Comparison of ENCODE assay signal across 11 cellular contexts in genomic region chr1:56527548-56528302, GRCh38. TPM values are rescaled to one million over a fixed set of nuclear protein-coding genes. Genes with fewer than 3 reads are reported as not detected.
DNase-seq lines count a peak whose midpoint lies in the region; ATAC-seq, FAIRE-seq and TF ChIP-seq lines count a peak whose summit lies in the region.
"Had no signal": no experiment of that assay in that cellular context is flagged by ENCODE, and none has a peak within 500 bp of the region (broad histone marks: within the 10 kb centered on the region; RNA-seq: fewer than 3 reads in every experiment).

No MANE protein-coding gene starts in this region.

- H3K36me3 ChIP-seq in HUES6 (ENCODE audit: control insufficient read depth, insufficient read depth, low read length), result peaks cover 45% of the 10 kb centered on the region
- peaks cover 9 to 67% (median 18%) of the 10 kb centered on the region in 4 experiments; a peak in 7 of 8 replicates for H3K36me3 ChIP-seq in H1 (ENCODE audit: control insufficient read depth in 2 of 4, insufficient read depth in 4 of 4, low read length in 3 of 4)
- H3K36me3 ChIP-seq in GM23248 (ENCODE audit: low read depth), result peaks cover 20% of the 10 kb centered on the region

- peak overlapping the region; percentile 55; the same call in 1 of the 2 replicates for H2BK12ac ChIP-seq in H1 (ENCODE audit: low read depth, low read length)

- H3F3A ChIP-seq in GM23248 (ENCODE audit: insufficient read depth), result peaks cover 32% of the 10 kb centered on the region

- no peaks in the 10 kb centered on the region for H4K20me1 ChIP-seq in H1 (replicated peaks in 1 of 2; ENCODE audit: control insufficient read depth in 1 of 2, insufficient read depth in 2 of 2, low read length in 2 of 2)
- peaks cover 9% of the 10 kb centered on the region for H4K20me1 ChIP-seq in GM23248 (ENCODE audit: insufficient read depth)

- H3K27me3 ChIP-seq in HUES6 (ENCODE audit: control insufficient read depth, insufficient read depth, low read length) (no peaks in the 10 kb centered on the region), H1 (replicated peaks in 1 of 4; ENCODE audit: control insufficient read depth in 3 of 4, extremely low read depth in 1 of 4, insufficient read depth in 3 of 4, low read length in 3 of 4) (no peaks in the 10 kb centered on the region), GM23248 (replicated peaks; ENCODE audit: insufficient read depth) (no peaks in the 10 kb centered on the region)

- FAIRE-seq in H1 (lab: Jason Lieb, UNC), result no peak

- H3K9me3 ChIP-seq in HUES6 (ENCODE audit: control insufficient read depth, insufficient read depth, low read depth, low read length), result no peaks in the 10 kb centered on the region
- H3K9me3 ChIP-seq in H1 (ENCODE audit: insufficient read depth in 2 of 2, low read depth in 1 of 2, low read length in 1 of 2), result no peaks in the 10 kb centered on the region
- H3K9me3 ChIP-seq in GM23248 (ENCODE audit: low read depth), result no peaks in the 10 kb centered on the region

- TF ChIP-seq EP300 in H1 (IDR thresholded peaks at IDR 0.05; ENCODE audit: borderline replicate concordance in 1 of 2, low read depth in 2 of 2, low read length in 2 of 2), result no peak

- no peaks in the 10 kb centered on the region for H3K9me2 ChIP-seq in GM23248 (ENCODE audit: insufficient read depth)

- in situ Hi-C loops in GM13977 (cut with MboI; ENCODE audit: low pct_unique_long_range_greater_than_20kb, low sequenced_read_pairs, unreplicated experiment), result no loop called here
- in situ Hi-C loops in GM23248 (cut with MboI), result no loop called here

- H3K4me3 ChIP-seq in HUES6 (ENCODE audit: low read depth, low read length) (no peak overlapping the region), H1 (ENCODE audit: extremely low read depth in 1 of 4, insufficient read depth in 2 of 4, low read depth in 3 of 4, low read length in 4 of 4) (peak overlapping the region in 1 of 4 experiments; percentile 23; a peak in 1 of 8 replicates), retinal pigment epithelial cell (ENCODE audit: low read length) (no peak overlapping the region), GM23248 (no peak overlapping the region)

- H3K9ac ChIP-seq in HUES6 (ENCODE audit: low read length), result no peak overlapping the region
- peak overlapping the region in 1 of 4 experiments; percentile 34; a peak in 2 of 7 replicates for H3K9ac ChIP-seq in H1 (replicated peaks in 1 of 4; ENCODE audit: extremely low read depth in 1 of 4, low read depth in 3 of 4, low read length in 3 of 4)
- no peak overlapping the region for H3K9ac ChIP-seq in GM23248

- DNase-seq in NCI-H2171 (lab: John Stamatoyannopoulos, UW) (peak; percentile 41), H1 (ENCODE audit: low read depth in 1 of 2, low spot score in 2 of 2) (no peak), retinal pigment epithelial cell (ENCODE audit: low read depth) (peak; percentile 59), NCI-H146 treated with DMSO at 0.1 percent for 48 hours (lab: John Stamatoyannopoulos, UW; ENCODE audit: unreplicated experiment) (no peak), GM13977 (ENCODE audit: low spot score) (no peak), GM23248 (no peak)
- DNase-seq: activated naive CD8-positive, alpha-beta T cell treated with anti-CD3 and anti-CD28 coated beads, Interleukin-2, amount 50 U/mL, for 24 hours had no signal

- TF ChIP-seq CTCF in H1 (IDR thresholded peaks at IDR 0.05; ENCODE audit: control extremely low read depth in 1 of 3, insufficient read depth in 1 of 3, low read depth in 1 of 3, low read length in 3 of 3) (no peak), retinal pigment epithelial cell (conservative IDR thresholded peaks at IDR 0.05; ENCODE audit: low read depth, low read length) (no peak), GM13977 (IDR thresholded peaks at IDR 0.05; ENCODE audit: extremely low read depth, insufficient read depth, missing control alignments) (no peak)

- H2AFZ ChIP-seq in H1 (ENCODE audit: low read length) (no peak overlapping the region), GM23248 (no peak overlapping the region)

- POLR2A ChIA-PET in H1 (lab: Charles Lee; ENCODE audit: partially characterized antibody), result interaction anchor here (0.6 to 1.6 kb wide), 3 partner anchors 10 to 1390 kb away, joined by 3 to 4 read pairs (median 4); no protein-coding TSS in a partner anchor

- H3K4me1 ChIP-seq in HUES6 (ENCODE audit: control insufficient read depth, insufficient read depth, low read length), result peaks cover 56% of the 10 kb centered on the region
- H3K4me1 ChIP-seq in H1 (replicated peaks in 1 of 4; ENCODE audit: control insufficient read depth in 3 of 4, insufficient read depth in 4 of 4, low read length in 3 of 4), result peaks cover 0 to 37% (median 32%) of the 10 kb centered on the region in 4 experiments
- H3K4me1 ChIP-seq in GM23248 (ENCODE audit: insufficient read depth), result peaks cover 17% of the 10 kb centered on the region

- H2BK120ac ChIP-seq in H1 (replicated peaks; ENCODE audit: low read depth, low read length), result no peak overlapping the region

- H3K79me2 ChIP-seq in H1 (ENCODE audit: control insufficient read depth in 1 of 2, insufficient read depth in 2 of 2, low read length in 2 of 2) (peaks cover 29 to 98% of the 10 kb centered on the region in 2 experiments), GM23248 (ENCODE audit: insufficient read depth) (peaks cover 75% of the 10 kb centered on the region)

- no peak for TF ChIP-seq POLR2A in H1 (IDR thresholded peaks at IDR 0.05; ENCODE audit: control extremely low read depth in 1 of 2, low read depth in 2 of 2, low read length in 2 of 2)

- H4K91ac ChIP-seq in H1 (replicated peaks; ENCODE audit: insufficient read length, low read length), result no peak overlapping the region

- ATAC-seq in GM18861 (IDR thresholded peaks at IDR 0.05; ENCODE audit: unreplicated experiment), result no peak
- ATAC-seq: activated naive CD8-positive, alpha-beta T cell treated with anti-CD3 and anti-CD28 coated beads, Interleukin-2, amount 50 U/mL, for 24 hours had no signal

- no peak overlapping the region for H3K56ac ChIP-seq in H1 (replicated peaks; ENCODE audit: insufficient read length, low read depth, low read length)

- H3K23ac ChIP-seq in H1 (ENCODE audit: insufficient read length), result no peak overlapping the region

- peak overlapping the region; percentile 45; the same call in 1 of the 2 replicates for H2BK5ac ChIP-seq in H1 (ENCODE audit: low read depth, low read length)

- TF ChIP-seq RAD21 in H1 (IDR thresholded peaks at IDR 0.05 in 1 of 2, conservative IDR thresholded peaks at IDR 0.05 in 1 of 2; ENCODE audit: low read depth in 2 of 2, low read length in 2 of 2), result no peak

- H3K18ac ChIP-seq in H1 (ENCODE audit: extremely low read depth, low read length), result peak overlapping the region; percentile 44; the same call in 1 of the 2 replicates

- peak overlapping the region; percentile 36 to 52; a peak in 3 of 4 replicates for H3K4me2 ChIP-seq in H1 (ENCODE audit: insufficient read depth in 1 of 2, low read depth in 2 of 2, low read length in 2 of 2)
- H3K4me2 ChIP-seq in GM23248 (ENCODE audit: unreplicated experiment), result no peak overlapping the region

- CTCF ChIA-PET in H1 (lab: Charles Lee; ENCODE audit: partially characterized antibody), result interaction anchor here (1.0 to 1.4 kb wide), 5 partner anchors 10 to 70 kb away, joined by 3 to 4 read pairs (median 4); no protein-coding TSS in a partner anchor

- H3K4ac ChIP-seq in H1 (replicated peaks; ENCODE audit: insufficient read length, low read depth, low read length), result no peak overlapping the region

- no peak overlapping the region for H4K8ac ChIP-seq in H1 (ENCODE audit: extremely low read depth, insufficient read depth, low read length)

- no peak overlapping the region for H2BK15ac ChIP-seq in H1 (ENCODE audit: low read length)

- 69% methylated on average over 8 of the region's 8 CpGs; no CpG with 5 or more reads in 1 of the 2 experiments for WGBS in H1 (ENCODE audit: extremely low coverage in 1 of 2, insufficient coverage in 1 of 2, insufficient read length in 1 of 2, insufficient replicate concordance in 2 of 2, low coverage in 1 of 2, low lambda C conversion rate in 2 of 2, missing lambda C conversion rate in 1 of 2), 2 experiments
- WGBS in GM23248 (ENCODE audit: low coverage in 1 of 2, low lambda C conversion rate in 2 of 2, missing lambda C conversion rate in 2 of 2), 2 experiments, result 78% methylated on average over 8 of the region's 8 CpGs

- no peak overlapping the region for H2AK5ac ChIP-seq in H1 (ENCODE audit: low read depth, low read length)

- peaks cover 29% of the 10 kb centered on the region for H3K79me1 ChIP-seq in H1 (ENCODE audit: low read depth, low read length)

- 0 out of 2 replicates have a peak overlapping the region, but pooled peaks have one; percentile 7 for H3K27ac ChIP-seq in HUES6 (ENCODE audit: low read depth, low read length)
- no peak overlapping the region; the same call in 1 of the 2 replicates for H3K27ac ChIP-seq in H1 (ENCODE audit: low read depth, low read length)
- no peak overlapping the region for H3K27ac ChIP-seq in GM23248
- H3K27ac ChIP-seq: epithelial cell of prostate, RWPE1 had no signal

- no peak overlapping the region for H3K14ac ChIP-seq in H1 (ENCODE audit: insufficient read length)

- peak overlapping the region; percentile 1 for H4K5ac ChIP-seq in H1 (ENCODE audit: insufficient read length, low read depth, low read length)

- no peaks in the 10 kb centered on the region; the same call in 1 of the 2 replicates for H3K23me2 ChIP-seq in H1 (ENCODE audit: low read depth, low read length)

- no peak overlapping the region for H2BK20ac ChIP-seq in H1 (ENCODE audit: low read length)

TF ChIP-seq in H1, 55 proteins besides CTCF, POLR2A, EP300 and RAD21 (continues in another document):
- TF ChIP-seq NRF1 (IDR thresholded peaks at IDR 0.05; ENCODE audit: low read depth, low read length) (no peak), GTF2F1 (IDR thresholded peaks at IDR 0.05; ENCODE audit: borderline replicate concordance, low read depth, low read length) (no peak), TBP (IDR thresholded peaks at IDR 0.05; ENCODE audit: low read depth, low read length) (no peak), SIX5 (IDR thresholded peaks at IDR 0.05; ENCODE audit: low read depth, low read length) (no peak), SRF (IDR thresholded peaks at IDR 0.05; ENCODE audit: low read depth, low read length) (no peak), RFX5 (IDR thresholded peaks at IDR 0.05; ENCODE audit: borderline replicate concordance, low read depth, low read length) (no peak)

RNA-seq across cellular contexts. Expression of gene PLPP3, which starts 51.6 kb away (rescaled TPM):
- 30.6 and 33.2 TPM in 2 replicates for total RNA-seq in H1 (2021; fragmentation: NEBNext Ultra II Directional; extraction: Animal tissue kit (Norgen Biotek cat#: 25700))
- polyA plus RNA-seq in H1 (2011; rRNA removed) (40.4 and 42.0 TPM in 2 replicates), GM23248 (2016; fragmentation: Nextera tagmentation; extraction: Ambion mirVana) (79.5 and 80.1 TPM in 2 replicates)
- polyA plus RNA-seq in H1 (2011; cell fraction: cytosol; rRNA removed), result 38.1 TPM
- polyA plus RNA-seq in H1 (2011; cell fraction: nucleus; rRNA removed), result 53.1 TPM
- 25.9 to 27.9 TPM (median 26.2 TPM) in 4 replicates for polyA plus RNA-seq in H1 (2012, experiment 1 of 2)
- 7.0 TPM for polyA plus RNA-seq in H1 (2012, experiment 2 of 2)
- 66.2 TPM for polyA plus RNA-seq in H1 (2013, experiment 1 of 2)
- 62.3 TPM for polyA plus RNA-seq in H1 (2013, experiment 2 of 2)
- 55.8 and 62.3 TPM in 2 replicates for polyA minus RNA-seq in H1 (2011; rRNA and poly(A)+ RNA removed)
- polyA minus RNA-seq in H1 (2011; cell fraction: cytosol; rRNA and poly(A)+ RNA removed), result 33.3 TPM
- polyA minus RNA-seq in H1 (2011; cell fraction: nucleus; rRNA and poly(A)+ RNA removed), result 80.3 TPM
- total RNA-seq in GM23248 (2014; rRNA removed; shearing (Covaris generic)), result 156 and 159 TPM in 2 replicates

Comparison
In these comparisons a context has a peak if more than half of its experiments do, and no peak if none do; other contexts are left out.
1. DNase-seq: peak in NCI-H2171 (single experiment) and retinal pigment epithelial cell (single experiment); none in H1 (0 of 2), NCI-H146 treated with DMSO at 0.1 percent for 48 hours (single experiment), GM13977 (single experiment) and GM23248 (single experiment).